In genomic region chr9:137020771-137021573, GRCh38 we compare ENCODE assay signal across 14 cellular contexts. TPM values are rescaled to one million over a fixed set of nuclear protein-coding genes. Genes with fewer than 3 reads are reported as not detected.
"Had no signal": no experiment of that assay in that cellular context is flagged by ENCODE, and none has a peak within 500 bp of the region (broad histone marks: within the 10 kb centered on the region; RNA-seq: fewer than 3 reads in every experiment).

No MANE protein-coding gene starts in this region.

- FAIRE-seq: endometrium had no signal

- DNase-seq: activated CD4-positive, alpha-beta memory T cell treated with anti-CD3 and anti-CD28 coated beads for 36 hours; activated T-cell treated with anti-CD3 and anti-CD28 coated beads, Interleukin-2, amount 50 U/mL, for 4 hours; brain microvascular endothelial cell; cerebellar nuclear complex; hippocampal formation; stimulated activated CD4-positive, alpha-beta T cell treated with anti-CD3 and anti-CD28 coated beads, Interleukin-12 subunit alpha, Interleukin-12 subunit beta, amount 100 ng/mL, for 4 hours had no signal

- H3K4me3 ChIP-seq: suprapubic skin, upper lobe of left lung had no signal

- H3K27me3 ChIP-seq: brain microvascular endothelial cell, suprapubic skin, upper lobe of left lung had no signal

- H3K27ac ChIP-seq: brain microvascular endothelial cell, suprapubic skin, upper lobe of left lung, VCaP had no signal

RNA-seq across cellular contexts. Expression of gene FUT7, which starts 10.9 kb away (rescaled TPM):
- total RNA-seq: dermis blood vessel endothelial cell, glomerular endothelial cell, pulmonary artery endothelial cell had no signal

RNA-seq across cellular contexts. Expression of gene CLIC3, which starts 24.6 kb away (rescaled TPM):
- total RNA-seq: dermis blood vessel endothelial cell, osteocyte had no signal
